In genomic region chrX:39149761-39150160, GRCh38 we compare ENCODE assay signal across 8 cellular contexts.
DNase-seq lines count a peak whose midpoint lies in the region; ATAC-seq and TF ChIP-seq lines count a peak whose summit lies in the region.

No MANE protein-coding gene starts in this region.

- peak; percentile 75 for TF ChIP-seq CTCF in SK-N-SH (IDR thresholded peaks at IDR 0.05)

- CTCF ChIA-PET in SK-N-SH (lab: Yijun Ruan, JAX), result interaction anchor here (0.5 to 4.4 kb wide), 18 partner anchors 8 to 484 kb away, joined by 3 to 36 read pairs (median 3); partner anchors contain the start of gene MID1IP1

- H3K9ac ChIP-seq in HUES64 (ENCODE audit: low read depth, low read length) (no peak overlapping the region), SK-N-SH (no peak overlapping the region)

- no peaks in the 10 kb centered on the region for H4K20me1 ChIP-seq in SK-N-SH (ENCODE audit: insufficient read depth)

- H3K9me2 ChIP-seq in SK-N-SH, result no peaks in the 10 kb centered on the region

- H2AFZ ChIP-seq in SK-N-SH (ENCODE audit: low read depth), result no peak overlapping the region

- no peaks in the 10 kb centered on the region for H3F3A ChIP-seq in SK-N-SH (replicated peaks; ENCODE audit: insufficient read depth)

- 0 out of 2 replicates have a peak overlapping the region, but pooled peaks have one; percentile 16 for H3K4me3 ChIP-seq in HUES64 (ENCODE audit: low read length)
- peak overlapping the region in 1 of 2 experiments; percentile 39; a peak in 1 of 4 replicates for H3K4me3 ChIP-seq in SK-N-SH (ENCODE audit: low read depth in 2 of 2, low read length in 1 of 2)
- H3K4me3 ChIP-seq in iPS DF 6.9 (ENCODE audit: low read length), result no peak overlapping the region

- H3K4me1 ChIP-seq in HUES64 (ENCODE audit: insufficient read depth, low read length) (no peaks in the 10 kb centered on the region; the same call in 1 of the 2 replicates), SK-N-SH (ENCODE audit: control insufficient read depth in 1 of 2, insufficient read depth in 2 of 2, low read depth in 1 of 2, low read length in 1 of 2) (peaks cover 0 to 6% of the 10 kb centered on the region in 2 experiments; a peak in 2 of 4 replicates), iPS DF 6.9 (ENCODE audit: control insufficient read depth, insufficient read depth, low read length) (no peaks in the 10 kb centered on the region)

- no peak overlapping the region for H3K4me2 ChIP-seq in SK-N-SH

- 21% methylated on average over 8 of the region's 8 CpGs for WGBS in HUES64
- 27% methylated on average over 8 of the region's 8 CpGs for WGBS in SK-N-SH (ENCODE audit: low lambda C conversion rate)
- WGBS in iPS DF 6.9 (ENCODE audit: insufficient coverage, insufficient read length), result no CpG with 5 or more reads among the region's 8 CpGs

- H3K27me3 ChIP-seq in HUES64 (ENCODE audit: insufficient read depth, low read length) (no peaks in the 10 kb centered on the region), SK-N-SH (ENCODE audit: insufficient read depth) (no peaks in the 10 kb centered on the region; the same call in 1 of the 2 replicates), iPS DF 6.9 (ENCODE audit: control insufficient read depth, insufficient read depth, low read length) (no peaks in the 10 kb centered on the region)

- H3K79me2 ChIP-seq in SK-N-SH (ENCODE audit: insufficient read depth), result no peaks in the 10 kb centered on the region

- TF ChIP-seq RAD21 in SK-N-SH (IDR thresholded peaks at IDR 0.05; ENCODE audit: low read length), result peak; percentile 67

- DNase-seq in COLO668 (lab: John Stamatoyannopoulos, UW; ENCODE audit: unreplicated experiment), result peak; percentile 44
- no peak for DNase-seq in SK-N-SH
- peak in 52 of 58 donors; percentile 0 to 81 (median 20) for DNase-seq in anterior cingulate cortex (lab: John Stamatoyannopoulos, UW)
- peak; percentile 43 for DNase-seq in iPS DF 6.9 (ENCODE audit: low read depth, low spot score)
- DNase-seq in stimulated activated CD4-positive, alpha-beta T cell treated with anti-CD3 and anti-CD28 coated beads, Interleukin-12 subunit alpha, Interleukin-12 subunit beta, amount 100 ng/mL, for 4 hours, result peak; percentile 66

- H3K27ac ChIP-seq in HUES64 (ENCODE audit: low read depth, low read length) (no peak overlapping the region), SK-N-SH (ENCODE audit: low read depth in 2 of 2, low read length in 1 of 2) (no peak overlapping the region), iPS DF 6.9 (ENCODE audit: low read length) (no peak overlapping the region)

- TF ChIP-seq EP300 in SK-N-SH (IDR thresholded peaks at IDR 0.05; ENCODE audit: borderline replicate concordance in 1 of 2, low read depth in 1 of 2, low read length in 1 of 2), result no peak

- POLR2A ChIA-PET in SK-N-SH (lab: Yijun Ruan, JAX), result interaction anchor here (0.7 kb wide), 1 partner anchor 348 kb away, joined by 3 read pairs; no protein-coding TSS in a partner anchor

- ATAC-seq in HG03521 (IDR thresholded peaks at IDR 0.05; ENCODE audit: unreplicated experiment), result no peak
- no peak for ATAC-seq in HG02852 (IDR thresholded peaks at IDR 0.05; ENCODE audit: unreplicated experiment)

- no peaks in the 10 kb centered on the region for H3K9me3 ChIP-seq in HUES64 (ENCODE audit: insufficient read depth, low read depth, low read length)
- no peaks in the 10 kb centered on the region for H3K9me3 ChIP-seq in SK-N-SH
- H3K9me3 ChIP-seq in iPS DF 6.9 (ENCODE audit: control insufficient read depth, insufficient read depth, low read length), result no peaks in the 10 kb centered on the region

- H3K36me3 ChIP-seq in HUES64 (ENCODE audit: insufficient read depth, low read length) (no peaks in the 10 kb centered on the region), SK-N-SH (replicated peaks in 1 of 2; ENCODE audit: control insufficient read depth in 1 of 2, insufficient read depth in 2 of 2, low read length in 1 of 2) (no peaks in the 10 kb centered on the region), iPS DF 6.9 (ENCODE audit: control insufficient read depth, insufficient read depth, low read length) (no peaks in the 10 kb centered on the region)

TF ChIP-seq in SK-N-SH, 30 proteins besides CTCF, POLR2A, EP300 and RAD21:
- TF ChIP-seq RCOR1 (IDR thresholded peaks at IDR 0.05; ENCODE audit: low read length) (no peak), SMC3 (IDR thresholded peaks at IDR 0.05; ENCODE audit: low read depth, low read length) (peak; percentile 59)
